In the genomic region with DNA sequence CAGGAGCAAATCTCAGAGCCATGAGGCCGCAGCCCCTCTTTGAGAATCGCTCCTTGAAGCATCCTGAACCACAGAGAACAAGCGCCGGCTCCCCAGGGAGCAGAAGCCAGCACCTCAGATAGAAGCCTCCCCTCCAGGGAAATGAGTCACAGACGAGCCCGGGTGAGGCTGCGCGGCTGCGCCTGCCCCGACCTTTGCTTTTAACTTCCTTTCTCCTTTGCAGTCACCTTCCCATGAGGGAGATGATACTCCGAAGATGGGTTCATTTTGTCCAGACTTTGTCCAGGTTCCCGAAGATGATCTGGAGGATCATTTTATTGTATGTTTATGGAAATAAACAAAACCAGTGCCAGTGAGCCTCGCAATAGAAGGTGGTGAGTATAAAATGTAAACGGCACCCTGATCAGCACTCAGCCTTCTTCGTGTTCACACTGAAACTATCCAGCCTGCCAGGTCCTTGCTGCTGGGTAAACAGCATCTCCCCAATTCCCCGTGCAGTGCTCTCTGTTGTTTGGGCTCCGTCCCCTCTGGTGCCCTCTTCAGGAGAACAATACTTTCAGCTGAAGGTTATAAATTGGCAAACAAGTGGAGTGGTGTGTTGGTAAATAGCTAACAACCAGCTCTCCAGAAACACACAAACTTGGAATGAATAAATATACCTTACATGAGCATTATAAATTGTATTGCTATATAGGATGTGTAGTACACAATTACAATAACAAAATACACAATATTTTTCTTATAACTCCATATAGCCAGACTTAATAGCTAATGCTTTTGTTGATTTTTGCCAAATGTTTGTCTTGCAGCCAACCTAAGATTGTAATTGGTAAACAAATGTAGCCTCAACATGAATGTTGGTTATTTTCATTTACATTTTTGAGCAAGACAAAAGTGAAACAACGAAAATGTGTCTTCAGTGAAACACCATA, we compare ENCODE assay signal across 8 cellular contexts. TPM values are rescaled to one million over a fixed set of nuclear protein-coding genes. Genes with fewer than 3 reads are reported as not detected.
DNase-seq lines count a peak whose midpoint lies in the region; ATAC-seq and TF ChIP-seq lines count a peak whose summit lies in the region.

No MANE protein-coding gene starts in this region.

- no peak for TF ChIP-seq POLR2A in Peyer's patch (IDR thresholded peaks at IDR 0.05)

- H3K27me3 ChIP-seq in Peyer's patch: no peaks in the 10 kb centered on the region

- H3K4me1 Mint-ChIP-seq in IgD-negative memory B cell (peaks cover 7 to 14% (median 11%) of the 10 kb centered on the region in 3 donors), osteocyte (ENCODE audit: unreplicated experiment) (peaks cover 14% of the 10 kb centered on the region)

- no peaks in the 10 kb centered on the region for H3K9me3 ChIP-seq in Peyer's patch

- H3K4me3 ChIP-seq in Peyer's patch: peak overlapping the region in 2 of 4 donors; percentile 34 to 37

- TF ChIP-seq CTCF in Peyer's patch (IDR thresholded peaks at IDR 0.05): peak in 4 of 6 experiments; percentile 35 to 48 (median 41)
- TF ChIP-seq CTCF in osteocyte (IDR thresholded peaks at IDR 0.05): peak; percentile 71

- peak; percentile 73 for ATAC-seq in GM21737 (IDR thresholded peaks at IDR 0.05; ENCODE audit: unreplicated experiment)

- H3K27ac Mint-ChIP-seq in IgD-negative memory B cell (peak overlapping the region in 2 of 3 donors; percentile 41 to 69), osteocyte (ENCODE audit: unreplicated experiment) (no peak overlapping the region)

- H3K27me3 Mint-ChIP-seq in IgD-negative memory B cell: peaks cover 45% of the 10 kb centered on the region
- no peaks in the 10 kb centered on the region for H3K27me3 Mint-ChIP-seq in osteocyte (ENCODE audit: unreplicated experiment)

- H3K36me3 Mint-ChIP-seq in IgD-negative memory B cell: no peaks in the 10 kb centered on the region
- H3K36me3 Mint-ChIP-seq in osteocyte (ENCODE audit: unreplicated experiment): peaks cover 10% of the 10 kb centered on the region

- peak overlapping the region in 1 of 4 donors; percentile 52 for H3K27ac ChIP-seq in Peyer's patch

- peaks cover 0 to 17% (median 4%) of the 10 kb centered on the region in 4 donors for H3K4me1 ChIP-seq in Peyer's patch

- in situ Hi-C loops in G401 (cut with HindIII; ENCODE audit: low sequenced_read_pairs): no loop called here

- DNase-seq in G401 (ENCODE audit: low spot score) (peak; percentile 92), Peyer's patch (peak; percentile 44 to 84 (median 73)), germinal center (ENCODE audit: low spot score) (peak; percentile 72), osteocyte (ENCODE audit: extremely low spot score, unreplicated experiment) (no peak)
- peak; percentile 56 for DNase-seq in activated naive CD4-positive, alpha-beta T cell treated with Interleukin-2 at 50 U/mL for 16 hours
- DNase-seq in effector CD8-positive, alpha-beta T cell (lab: John Stamatoyannopoulos, UW): no peak

- H3K9me3 Mint-ChIP-seq in IgD-negative memory B cell (no peaks in the 10 kb centered on the region), osteocyte (ENCODE audit: unreplicated experiment) (no peaks in the 10 kb centered on the region)

- H3K4me3 Mint-ChIP-seq in IgD-negative memory B cell (peak overlapping the region; percentile 75 to 94 (median 88)), osteocyte (ENCODE audit: unreplicated experiment) (peak overlapping the region; percentile 72)

- H3K36me3 ChIP-seq in Peyer's patch: no peaks in the 10 kb centered on the region

RNA-seq across cellular contexts. Expression of a gene that starts 41.4 kb away (rescaled TPM):
- 21.4 and 32.8 TPM in 2 replicates for total RNA-seq in G401 (2014; rRNA removed; shearing (Covaris generic))
- polyA plus RNA-seq in IgD-negative memory B cell: 2.2 TPM
- total RNA-seq in Peyer's patch (10 to 100 TPM in 3 of 4 donors, 1 to 10 TPM in 1; 6.6 to 48.3 (median 37.0) TPM), osteocyte (33.2 and 33.5 TPM in 2 replicates)

Comparison
In these comparisons a context has a peak if more than half of its experiments do, and no peak if none do; other contexts are left out.
1. DNase-seq: peak in G401 (single experiment), Peyer's patch (3 of 3), activated naive CD4-positive, alpha-beta T cell treated with Interleukin-2 at 50 U/mL for 16 hours (single experiment) and germinal center (single experiment); none in osteocyte (single experiment) and effector CD8-positive, alpha-beta T cell (single experiment).